21 cellular contexts compared by ENCODE assay signal in genomic region chr2:16204791-16205620, GRCh38.
"Had no signal": no experiment of that assay in that cellular context is flagged by ENCODE, and none has a peak within 500 bp of the region (broad histone marks: within the 10 kb centered on the region; RNA-seq: fewer than 3 reads in every experiment).

No MANE protein-coding gene starts in this region.

- H3K27ac ChIP-seq: breast epithelium, heart right ventricle, left ventricle myocardium inferior, testis, transverse colon, uterus had no signal

- H3K27me3 ChIP-seq: breast epithelium, heart right ventricle, testis, transverse colon, uterus had no signal

- H3K4me3 ChIP-seq: breast epithelium, heart right ventricle, left ventricle myocardium inferior, lung, testis, transverse colon, uterus had no signal

- DNase-seq: activated CD4-positive, alpha-beta T cell treated with anti-CD3 and anti-CD28 coated beads for 36 hours; activated CD4-positive, CD25-positive, alpha-beta regulatory T cell; activated CD8-positive, alpha-beta memory T cell treated with anti-CD3 and anti-CD28 coated beads, Interleukin-2, amount 10 ng/mL, durations not matched to agents 7 days and 5 days; activated CD8-positive, alpha-beta T cell treated with anti-CD3 and anti-CD28 coated beads, Interleukin-2, amount 10 ng/mL, durations not matched to agents 7 days and 5 days; activated T-cell treated with anti-CD3 and anti-CD28 coated beads, Interleukin-2, amount 50 U/mL, for 48 hours; foreskin fibroblast; heart right ventricle; left ventricle myocardium inferior; mesendoderm; right cardiac atrium; stimulated activated CD4-positive, alpha-beta T cell treated with anti-CD3 and anti-CD28 coated beads, Interleukin-2, amount 100 ng/mL, for 48 hours; stimulated activated naive CD4-positive, alpha-beta T cell treated with Interleukin-2 at 50 U/mL for 16 hours; testis; transverse colon; uterus had no signal

- H3K36me3 ChIP-seq: breast epithelium, heart right ventricle, left ventricle myocardium inferior, transverse colon, uterus had no signal

- H3K4me1 ChIP-seq: breast epithelium, heart right ventricle, left ventricle myocardium inferior, testis, uterus had no signal

- H3K27me3 Mint-ChIP-seq: activated CD8-positive, alpha-beta memory T cell treated with anti-CD3 and anti-CD28 coated beads, Interleukin-2, amount 10 ng/mL, durations not matched to agents 7 days and 5 days; central memory CD8-positive, alpha-beta T cell had no signal

- ATAC-seq: activated CD4-positive, alpha-beta T cell treated with anti-CD3 and anti-CD28 coated beads for 36 hours; activated CD8-positive, alpha-beta memory T cell treated with anti-CD3 and anti-CD28 coated beads, Interleukin-2, amount 10 ng/mL, durations not matched to agents 7 days and 5 days; activated CD8-positive, alpha-beta T cell treated with anti-CD3 and anti-CD28 coated beads, Interleukin-2, amount 10 ng/mL, durations not matched to agents 7 days and 5 days; activated naive CD4-positive, alpha-beta T cell treated with anti-CD3 and anti-CD28 coated beads, Interleukin-2, amount 50 U/mL, for 72 hours; esophagus mucosa; heart right ventricle; right cardiac atrium had no signal

- H3K4me3 Mint-ChIP-seq: activated CD4-positive, alpha-beta T cell treated with anti-CD3 and anti-CD28 coated beads for 36 hours; activated CD8-positive, alpha-beta memory T cell treated with anti-CD3 and anti-CD28 coated beads, Interleukin-2, amount 10 ng/mL, durations not matched to agents 7 days and 5 days; activated CD8-positive, alpha-beta T cell treated with anti-CD3 and anti-CD28 coated beads, Interleukin-2, amount 10 ng/mL, durations not matched to agents 7 days and 5 days; central memory CD8-positive, alpha-beta T cell had no signal

- H3K4me1 Mint-ChIP-seq: activated CD4-positive, alpha-beta T cell treated with anti-CD3 and anti-CD28 coated beads for 36 hours; activated CD8-positive, alpha-beta memory T cell treated with anti-CD3 and anti-CD28 coated beads, Interleukin-2, amount 10 ng/mL, durations not matched to agents 7 days and 5 days; central memory CD8-positive, alpha-beta T cell had no signal

- H3K9me3 ChIP-seq: breast epithelium, left ventricle myocardium inferior, testis, transverse colon, uterus had no signal

- H3K36me3 Mint-ChIP-seq: activated CD8-positive, alpha-beta memory T cell treated with anti-CD3 and anti-CD28 coated beads, Interleukin-2, amount 10 ng/mL, durations not matched to agents 7 days and 5 days; activated naive CD4-positive, alpha-beta T cell treated with anti-CD3 and anti-CD28 coated beads, Interleukin-2, amount 50 U/mL, for 72 hours had no signal

- H3K27ac Mint-ChIP-seq: activated CD4-positive, alpha-beta T cell treated with anti-CD3 and anti-CD28 coated beads for 36 hours; activated CD8-positive, alpha-beta memory T cell treated with anti-CD3 and anti-CD28 coated beads, Interleukin-2, amount 10 ng/mL, durations not matched to agents 7 days and 5 days; activated CD8-positive, alpha-beta T cell treated with anti-CD3 and anti-CD28 coated beads, Interleukin-2, amount 10 ng/mL, durations not matched to agents 7 days and 5 days; activated T-helper 2 cell treated with anti-CD3 and anti-CD28 coated beads, Interferon-gamma antibody, Interleukin-2, Interleukin-4, amounts not matched to agents 10 μg/mL and 5 μg/mL and 100 μg/mL, durations not matched to agents 14 hours and 24 hours and 36 hours had no signal

- H3K9me3 Mint-ChIP-seq: activated T-helper 2 cell treated with anti-CD3 and anti-CD28 coated beads, Interferon-gamma antibody, Interleukin-2, Interleukin-4, amounts not matched to agents 10 μg/mL and 5 μg/mL and 100 μg/mL, durations not matched to agents 14 hours and 24 hours and 36 hours had no signal
